In genomic region chr12:106106892-106107291, GRCh38 we compare ENCODE assay signal across 13 cellular contexts. TPM values are rescaled to one million over a fixed set of nuclear protein-coding genes. Genes with fewer than 3 reads are reported as not detected.
DNase-seq lines count a peak whose midpoint lies in the region; ATAC-seq and TF ChIP-seq lines count a peak whose summit lies in the region.
"Had no signal": no experiment of that assay in that cellular context is flagged by ENCODE, and none has a peak within 500 bp of the region (broad histone marks: within the 10 kb centered on the region; RNA-seq: fewer than 3 reads in every experiment).

No MANE protein-coding gene starts in this region.

- no peaks in the 10 kb centered on the region for H3K27me3 ChIP-seq in transverse colon

- no peaks in the 10 kb centered on the region for H3K9me3 Mint-ChIP-seq in MCF 10A (ENCODE audit: unreplicated experiment)
- H3K9me3 Mint-ChIP-seq: activated CD4-positive, alpha-beta memory T cell treated with anti-CD3 and anti-CD28 coated beads for 36 hours; central memory CD8-positive, alpha-beta T cell; stimulated activated naive CD8-positive, alpha-beta T cell treated with anti-CD3 and anti-CD28 coated beads, Interleukin-15, amount 100 ng/mL, for 72 hours had no signal

- in situ Hi-C loops in transverse colon (cut with MboI; ENCODE audit: low pct_ligation_motif_present in 1 of 4, low pct_unique_long_range_greater_than_20kb in 1 of 4, low sequenced_read_pairs in 3 of 4), result no loop called here

- POLR2A ChIA-PET in MCF 10A (lab: Yijun Ruan, JAX), result interaction anchor here (0.9 to 4.9 kb wide), 15 partner anchors 8 to 621 kb away, joined by 3 to 24 read pairs (median 5); partner anchors contain the start of gene NUAK1

- peaks cover 33% of the 10 kb centered on the region for H3K4me1 Mint-ChIP-seq in MCF 10A (ENCODE audit: insufficient read depth, unreplicated experiment)
- H3K4me1 Mint-ChIP-seq: central memory CD8-positive, alpha-beta T cell; stimulated activated naive CD8-positive, alpha-beta T cell treated with anti-CD3 and anti-CD28 coated beads, Interleukin-15, amount 100 ng/mL, for 72 hours had no signal

- H3K36me3 Mint-ChIP-seq in MCF 10A (ENCODE audit: insufficient read depth, unreplicated experiment), result peaks cover 4% of the 10 kb centered on the region
- H3K36me3 Mint-ChIP-seq: activated CD4-positive, alpha-beta memory T cell treated with anti-CD3 and anti-CD28 coated beads for 36 hours had no signal

- no peaks in the 10 kb centered on the region for H3K9me3 ChIP-seq in transverse colon

- no peaks in the 10 kb centered on the region for H3K27me3 Mint-ChIP-seq in MCF 10A (ENCODE audit: insufficient read depth, unreplicated experiment)

- DNase-seq in NCI-H2171 treated with DMSO at 0.1 percent for 48 hours (lab: John Stamatoyannopoulos, UW) (peak; percentile 41), NCI-H2171 (lab: John Stamatoyannopoulos, UW) (no peak), MCF 10A (ENCODE audit: unreplicated experiment) (peak; percentile 94), iris pigment epithelial cell (ENCODE audit: low read depth) (peak; percentile 93), transverse colon (no peak), COR-L47 (lab: John Stamatoyannopoulos, UW) (no peak)
- DNase-seq: activated CD4-positive, alpha-beta memory T cell treated with anti-CD3 and anti-CD28 coated beads for 36 hours; NCI-H524 treated with DMSO at 0.1 percent for 48 hours; stimulated activated naive CD8-positive, alpha-beta T cell treated with anti-CD3 and anti-CD28 coated beads, Interleukin-15, amount 100 ng/mL, for 72 hours had no signal

- peaks cover 3 to 49% (median 34%) of the 10 kb centered on the region in 4 donors for H3K4me1 ChIP-seq in transverse colon

- no TSS peak for BruUV-seq in MCF 10A (replicated peaks; lab: Mats Ljungman, UMichigan)

- peak overlapping the region; percentile 71 for H3K27ac Mint-ChIP-seq in MCF 10A (ENCODE audit: low read depth, unreplicated experiment)
- H3K27ac Mint-ChIP-seq: activated CD4-positive, alpha-beta memory T cell treated with anti-CD3 and anti-CD28 coated beads for 36 hours; stimulated activated naive CD8-positive, alpha-beta T cell treated with anti-CD3 and anti-CD28 coated beads, Interleukin-15, amount 100 ng/mL, for 72 hours had no signal

- H3K4me3 Mint-ChIP-seq in MCF 10A (ENCODE audit: unreplicated experiment), result no peak overlapping the region
- H3K4me3 Mint-ChIP-seq: activated CD4-positive, alpha-beta memory T cell treated with anti-CD3 and anti-CD28 coated beads for 36 hours; central memory CD8-positive, alpha-beta T cell; stimulated activated naive CD8-positive, alpha-beta T cell treated with anti-CD3 and anti-CD28 coated beads, Interleukin-15, amount 100 ng/mL, for 72 hours had no signal

- ATAC-seq in GM18867 (IDR thresholded peaks at IDR 0.05; ENCODE audit: unreplicated experiment) (no peak), GM18517 (IDR thresholded peaks at IDR 0.05; ENCODE audit: unreplicated experiment) (no peak)
- ATAC-seq: stimulated activated naive CD8-positive, alpha-beta T cell treated with anti-CD3 and anti-CD28 coated beads, Interleukin-15, amount 100 ng/mL, for 72 hours had no signal

- no peak overlapping the region for H3K4me3 ChIP-seq in transverse colon
- H3K4me3 ChIP-seq: skin epidermis had no signal

- intact Hi-C loops in MCF 10A (cut with micrococcal nuclease), result no loop called here
- intact Hi-C loops in transverse colon (cut with DNase I; ENCODE audit: low total_unique reads), result no loop called here

- 55 to 60% methylated on average over 2 to 6 of the region's 6 CpGs for WGBS in transverse colon (ENCODE audit: low coverage in 1 of 2), 2 donors

- CTCF ChIA-PET in MCF 10A (lab: Yijun Ruan, JAX), result interaction anchor here (0.5 to 4.3 kb wide), 12 partner anchors 28 to 812 kb away, joined by 3 to 23 read pairs (median 4); no protein-coding TSS in a partner anchor

- no peak for TF ChIP-seq EP300 in transverse colon (IDR thresholded peaks at IDR 0.05; ENCODE audit: low read depth)

- TF ChIP-seq POLR2A in transverse colon (IDR thresholded peaks at IDR 0.05), result no peak

- TF ChIP-seq CTCF in MCF 10A (IDR thresholded peaks at IDR 0.05; ENCODE audit: unreplicated experiment) (no peak), transverse colon (IDR thresholded peaks at IDR 0.05) (no peak)

- H3K27ac ChIP-seq in transverse colon, result peak overlapping the region in 3 of 4 donors; percentile 28 to 75 (median 55)

- no peaks in the 10 kb centered on the region for H3K36me3 ChIP-seq in transverse colon

RNA-seq across cellular contexts. Expression of gene NUAK1, which starts 31.9 kb away (rescaled TPM):
- total RNA-seq in MCF 10A (2022) (2.6 and 3.4 TPM in 2 replicates), transverse colon (10 to 100 TPM in 1 of 4 donors, 1 to 10 TPM in 2, under 1 TPM in 1; 0.75 to 14.7 (median 3.5) TPM)

Comparison
In these comparisons a context has a peak if more than half of its experiments do, and no peak if none do; other contexts are left out.
1. DNase-seq: peak in NCI-H2171 treated with DMSO at 0.1 percent for 48 hours (single experiment), MCF 10A (single experiment) and iris pigment epithelial cell (single experiment); none in NCI-H2171 (single experiment), transverse colon (single experiment) and COR-L47 (single experiment).